In genomic region chr6:35707714-35708407, GRCh38 we compare ENCODE assay signal across 29 cellular contexts. TPM values are rescaled to one million over a fixed set of nuclear protein-coding genes. Genes with fewer than 3 reads are reported as not detected.
"Had no signal": no experiment of that assay in that cellular context is flagged by ENCODE, and none has a peak within 500 bp of the region (broad histone marks: within the 10 kb centered on the region; RNA-seq: fewer than 3 reads in every experiment).

No MANE protein-coding gene starts in this region.

- H3K4me1 ChIP-seq: ascending aorta had no signal

- H3K4me3 ChIP-seq: ascending aorta, cardiac muscle cell, SK-N-MC had no signal

- H3K27ac Mint-ChIP-seq: activated CD4-positive, alpha-beta T cell treated with anti-CD3 and anti-CD28 coated beads for 36 hours; activated CD8-positive, alpha-beta T cell treated with anti-CD3 and anti-CD28 coated beads for 36 hours; activated naive CD4-positive, alpha-beta T cell treated with anti-CD3 and anti-CD28 coated beads, Interleukin-2, amount 50 U/mL, for 24 hours; activated T-cell treated with anti-CD3 and anti-CD28 coated beads, Interleukin-2, amount 50 U/mL, for 24 hours; activated T-helper 1 cell treated with anti-CD3 and anti-CD28 coated beads, Interleukin-12 subunit alpha, Interleukin-12 subunit beta, Interleukin-2, Interleukin-4 antibody, amounts not matched to agents 30 ng/mL and 10 ng/mL and 1 ng/mL, durations not matched to agents 14 hours and 24 hours and 36 hours; T-cell had no signal

- DNase-seq: activated CD4-positive, alpha-beta T cell treated with anti-CD3 and anti-CD28 coated beads for 36 hours; activated CD4-positive, CD25-positive, alpha-beta regulatory T cell; activated CD8-positive, alpha-beta T cell treated with anti-CD3 and anti-CD28 coated beads for 36 hours; activated effector memory CD4-positive, alpha-beta T cell treated with Interleukin-2 at 50 U/mL for 16 hours; activated naive CD4-positive, alpha-beta T cell; amniotic stem cell; Karpas-422; NCI-H1048; NCI-H146; NCI-H187 treated with DMSO at 0.1 percent for 48 hours; NCI-H2081 treated with DMSO at 0.1 percent for 48 hours; NCI-H2227 treated with DMSO at 0.1 percent for 48 hours; NCI-H510A; NCI-H526 treated with DMSO at 0.1 percent for 48 hours; NCI-H82; RPMI8226; T-cell; T-helper 2 cell; T1000 had no signal

- FAIRE-seq: TTC549 had no signal

- H3K36me3 Mint-ChIP-seq: brain, T-cell had no signal

- H3K27ac ChIP-seq: ascending aorta, cardiac muscle cell had no signal

- ATAC-seq: activated CD4-positive, alpha-beta T cell treated with anti-CD3 and anti-CD28 coated beads for 36 hours; activated CD8-positive, alpha-beta T cell treated with anti-CD3 and anti-CD28 coated beads for 36 hours; Panc1; Right ventricle myocardium inferior; T-cell had no signal

- H3K4me1 Mint-ChIP-seq: brain had no signal

- H3K27me3 ChIP-seq: ascending aorta, cardiac muscle cell had no signal

- H3K36me3 ChIP-seq: ascending aorta, cardiac muscle cell had no signal

- H3K4me3 Mint-ChIP-seq: activated CD4-positive, alpha-beta T cell treated with anti-CD3 and anti-CD28 coated beads for 36 hours; activated CD8-positive, alpha-beta T cell treated with anti-CD3 and anti-CD28 coated beads for 36 hours; activated naive CD4-positive, alpha-beta T cell treated with anti-CD3 and anti-CD28 coated beads, Interleukin-2, amount 50 U/mL, for 24 hours; activated T-cell treated with anti-CD3 and anti-CD28 coated beads, Interleukin-2, amount 50 U/mL, for 24 hours; activated T-helper 1 cell treated with anti-CD3 and anti-CD28 coated beads, Interleukin-12 subunit alpha, Interleukin-12 subunit beta, Interleukin-2, Interleukin-4 antibody, amounts not matched to agents 30 ng/mL and 10 ng/mL and 1 ng/mL, durations not matched to agents 14 hours and 24 hours and 36 hours; brain; T-cell had no signal

- H3K27me3 Mint-ChIP-seq: activated CD4-positive, alpha-beta T cell treated with anti-CD3 and anti-CD28 coated beads for 36 hours; activated CD8-positive, alpha-beta T cell treated with anti-CD3 and anti-CD28 coated beads for 36 hours; activated naive CD4-positive, alpha-beta T cell treated with anti-CD3 and anti-CD28 coated beads, Interleukin-2, amount 50 U/mL, for 24 hours; activated T-cell treated with anti-CD3 and anti-CD28 coated beads, Interleukin-2, amount 50 U/mL, for 24 hours; brain; T-cell had no signal

RNA-seq across cellular contexts. Expression of gene ARMC12, which starts 29.0 kb away (rescaled TPM):
- total RNA-seq: ascending aorta, Right ventricle myocardium inferior had no signal
